Comparison of ENCODE assay signal across 9 cellular contexts in genomic region chr1:26110731-26111529, GRCh38. TPM values are rescaled to one million over a fixed set of nuclear protein-coding genes. Genes with fewer than 3 reads are reported as not detected.
DNase-seq lines count a peak whose midpoint lies in the region; ATAC-seq, FAIRE-seq and TF ChIP-seq lines count a peak whose summit lies in the region.
"Had no signal": no experiment of that assay in that cellular context is flagged by ENCODE, and none has a peak within 500 bp of the region (broad histone marks: within the 10 kb centered on the region; RNA-seq: fewer than 3 reads in every experiment).

No MANE protein-coding gene starts in this region.

- H3K36me3 Mint-ChIP-seq in WTC11, result peaks cover 6% of the 10 kb centered on the region; the same call in 1 of the 2 replicates

- ATAC-seq in HG02870 (IDR thresholded peaks at IDR 0.05; ENCODE audit: unreplicated experiment), result peak; percentile 34
- peak; percentile 42 for ATAC-seq in WTC11

- intact Hi-C loops in kidney (cut with DNase I), result no loop called here

- peaks cover 17% of the 10 kb centered on the region for H3K27me3 Mint-ChIP-seq in WTC11 (ENCODE audit: low read depth)

- H3K4me1 ChIP-seq in kidney (ENCODE audit: control insufficient read depth in 1 of 2, insufficient read depth in 1 of 2, low read depth in 1 of 2, low read length in 2 of 2), result peaks cover 4 to 7% of the 10 kb centered on the region in 2 donors

- DNase-seq in NCI-H187 (lab: John Stamatoyannopoulos, UW), result peak; percentile 62 to 67
- DNase-seq in NCI-H187 treated with DMSO at 0.1 percent for 48 hours (lab: John Stamatoyannopoulos, UW), result no peak
- peak; percentile 86 for DNase-seq in NCI-H2107 (lab: John Stamatoyannopoulos, UW)
- peak; percentile 79 for DNase-seq in WTC11 (ENCODE audit: low spot score)
- DNase-seq in cardiac fibroblast (ENCODE audit: low read depth in 2 of 2), result peak; percentile 68 to 74
- peak; percentile 93 for DNase-seq in kidney
- DNase-seq in stimulated activated CD4-positive, alpha-beta T cell treated with anti-CD3 and anti-CD28 coated beads, Interleukin-15, amount 100 ng/mL, for 24 hours, result peak; percentile 82

- H3K27ac ChIP-seq in kidney (ENCODE audit: low read depth in 2 of 2, low read length in 2 of 2), result peak overlapping the region; percentile 67 to 80

- H3K4me3 ChIP-seq in cardiac fibroblast (replicated peaks in 1 of 2; ENCODE audit: low read depth in 2 of 2, low read length in 2 of 2) (peak overlapping the region; percentile 70 to 77), kidney (ENCODE audit: low read length in 2 of 2) (peak overlapping the region; percentile 74 to 96)

- H3K9ac ChIP-seq in kidney (ENCODE audit: low read length in 2 of 2), result peak overlapping the region; percentile 69 to 84

- no peaks in the 10 kb centered on the region for H3K9me3 Mint-ChIP-seq in WTC11

- FAIRE-seq in kidney (lab: Jason Lieb, UNC), result no peak
- FAIRE-seq: G401.6 had no signal

- peak overlapping the region; percentile 92 for H3K4me3 Mint-ChIP-seq in WTC11

- H3K27ac Mint-ChIP-seq in WTC11, result peak overlapping the region; percentile 63; the same call in 1 of the 2 replicates

- POLR2A ChIA-PET in WTC11 (lab: Charles Lee), result interaction anchor here (0.6 to 2.0 kb wide), 3 partner anchors 28 to 54 kb away, joined by 3 to 9 read pairs (median 3); no protein-coding TSS in a partner anchor

- peaks cover 25% of the 10 kb centered on the region for H3K4me1 Mint-ChIP-seq in WTC11

- CTCF ChIA-PET in WTC11 (lab: Charles Lee), result interaction anchor here (0.8 to 5.1 kb wide), 3 partner anchors 31 to 123 kb away, joined by 3 to 41 read pairs (median 7); partner anchors contain the start of gene CEP85

- H3K9me3 ChIP-seq in kidney (ENCODE audit: control insufficient read depth in 1 of 2, low read length in 2 of 2), result no peaks in the 10 kb centered on the region

- TF ChIP-seq CTCF in WTC11 (IDR thresholded peaks at IDR 0.05), result no peak
- TF ChIP-seq CTCF in cardiac fibroblast (IDR thresholded peaks at IDR 0.05; ENCODE audit: low read depth, low read length), result no peak
- no peak for TF ChIP-seq CTCF in kidney (IDR thresholded peaks at IDR 0.05; ENCODE audit: borderline replicate concordance, extremely low read depth, insufficient read depth)

- peaks cover 0 to 3% of the 10 kb centered on the region in 2 donors for H3K36me3 ChIP-seq in kidney (ENCODE audit: control insufficient read depth in 1 of 2, insufficient read depth in 2 of 2, low read length in 2 of 2)

TF ChIP-seq in WTC11, 78 proteins besides CTCF, POLR2A, EP300 and RAD21 (continues in another document):
- peak; percentile 85 for TF ChIP-seq ETV6 (CRISPR knock-in tag; IDR thresholded peaks at IDR 0.05)
- peak; percentile 36; the same call in 1 of the 2 replicates for TF ChIP-seq FOXP4 (CRISPR knock-in tag; IDR thresholded peaks at IDR 0.05)
- TF ChIP-seq HMGXB4 (CRISPR knock-in tag; IDR thresholded peaks at IDR 0.05), result 0 out of 2 replicates have a peak, but pooled peaks have one; percentile 10
- TF ChIP-seq ZNF232 (CRISPR knock-in tag; IDR thresholded peaks at IDR 0.05), result peak; percentile 15; the same call in 1 of the 2 replicates
- TF ChIP-seq E2F1 (CRISPR knock-in tag; IDR thresholded peaks at IDR 0.05), result 0 out of 2 replicates have a peak, but pooled peaks have one; percentile 13
- no peak for TF ChIP-seq GRHL2 (CRISPR knock-in tag; IDR thresholded peaks at IDR 0.05; ENCODE audit: insufficient replicate concordance, severe bottlenecking)
- TF ChIP-seq NFE2L1 (CRISPR knock-in tag; IDR thresholded peaks at IDR 0.05), result no peak
- peak; percentile 79 for TF ChIP-seq ARID4B (CRISPR knock-in tag; IDR thresholded peaks at IDR 0.05; ENCODE audit: borderline replicate concordance)

RNA-seq across cellular contexts. Expression of gene PDIK1L, which starts 0.7 kb away (rescaled TPM):
- total RNA-seq in WTC11 (2021) (4.0 to 5.5 TPM (median 4.3 TPM) in 3 replicates), kidney (13.9 TPM)
- polyA plus RNA-seq in kidney (ENCODE audit: insufficient read depth, low read depth, low replicate concordance), result 3.7 TPM

RNA-seq across cellular contexts. Expression of gene TRIM63, which starts 43.5 kb away (rescaled TPM):
- total RNA-seq in WTC11 (2021) (not detected in 3 replicates), kidney (0.82 TPM)
- polyA plus RNA-seq in kidney (ENCODE audit: insufficient read depth, low read depth, low replicate concordance), result 3.3 TPM

RNA-seq across cellular contexts. Expression of gene FAM110D, which starts 47.9 kb away (rescaled TPM):
- total RNA-seq in WTC11 (2021) (0.37 to 0.55 TPM (median 0.53 TPM) in 3 replicates), kidney (8.1 TPM)
- polyA plus RNA-seq in kidney (ENCODE audit: insufficient read depth, low read depth, low replicate concordance), result 4.2 TPM

RNA-seq across cellular contexts. Expression of gene C1orf232, which starts 57.8 kb away (rescaled TPM):
- total RNA-seq in WTC11 (2021) (not detected in 3 replicates), kidney (not detected)
- not detected for polyA plus RNA-seq in kidney (ENCODE audit: insufficient read depth, low read depth, low replicate concordance)

RNA-seq across cellular contexts. Expression of gene ZNF593, which starts 58.8 kb away (rescaled TPM):
- 39.6 to 49.1 TPM (median 43.3 TPM) in 3 replicates for total RNA-seq in WTC11 (2021)
- 22.4 TPM for total RNA-seq in kidney
- polyA plus RNA-seq in kidney (ENCODE audit: insufficient read depth, low read depth, low replicate concordance), result 93.2 TPM
